ENCODE assay signal across 8 cellular contexts in genomic region chr19:57465680-57466381, GRCh38. TPM values are rescaled to one million over a fixed set of nuclear protein-coding genes. Genes with fewer than 3 reads are reported as not detected.
DNase-seq lines count a peak whose midpoint lies in the region; ATAC-seq and TF ChIP-seq lines count a peak whose summit lies in the region.

No MANE protein-coding gene starts in this region.

- H3K36me3 ChIP-seq in left ventricle myocardium inferior (peaks cover 57% of the 10 kb centered on the region), thyroid gland (peaks cover 0 to 5% of the 10 kb centered on the region in 2 donors)

- H3K9me3 Mint-ChIP-seq in HFFc6 (peaks cover 23% of the 10 kb centered on the region), osteocyte (ENCODE audit: unreplicated experiment) (peaks cover 64% of the 10 kb centered on the region)

- H3K4me1 Mint-ChIP-seq in HFFc6 (ENCODE audit: low read depth): no peaks in the 10 kb centered on the region
- H3K4me1 Mint-ChIP-seq in osteocyte (ENCODE audit: unreplicated experiment): no peaks in the 10 kb centered on the region

- no peak for TF ChIP-seq POLR2A in thyroid gland (IDR thresholded peaks at IDR 0.05)

- H3K4me1 ChIP-seq in left ventricle myocardium inferior (peaks cover 27% of the 10 kb centered on the region), thyroid gland (no peaks in the 10 kb centered on the region)

- peak; percentile 82 for TF ChIP-seq CTCF in HFFc6 (IDR thresholded peaks at IDR 0.05)
- peak; percentile 61 for TF ChIP-seq CTCF in left ventricle myocardium inferior (IDR thresholded peaks at IDR 0.05; ENCODE audit: borderline replicate concordance)
- no peak for TF ChIP-seq CTCF in thyroid gland (IDR thresholded peaks at IDR 0.05)
- TF ChIP-seq CTCF in osteocyte (IDR thresholded peaks at IDR 0.05): no peak

- H3K27me3 ChIP-seq in left ventricle myocardium inferior (ENCODE audit: low read depth) (no peaks in the 10 kb centered on the region), thyroid gland (no peaks in the 10 kb centered on the region)

- H3K4me3 ChIP-seq in left ventricle myocardium inferior: no peak overlapping the region
- no peak overlapping the region for H3K4me3 ChIP-seq in thyroid gland (replicated peaks in 1 of 3)

- intact Hi-C loops in left ventricle myocardium inferior (cut with micrococcal nuclease) (no loop called here), thyroid gland (cut with DNase I) (no loop called here)

- no peak for ATAC-seq in GM21529 (IDR thresholded peaks at IDR 0.05; ENCODE audit: unreplicated experiment)

- H3K9me3 ChIP-seq in left ventricle myocardium inferior (replicated peaks) (peaks cover 100% of the 10 kb centered on the region), thyroid gland (no peaks in the 10 kb centered on the region)

- H3K36me3 Mint-ChIP-seq in HFFc6 (ENCODE audit: low read depth) (peaks cover 25% of the 10 kb centered on the region), osteocyte (ENCODE audit: unreplicated experiment) (peaks cover 48% of the 10 kb centered on the region)

- H3K27me3 Mint-ChIP-seq in HFFc6 (ENCODE audit: insufficient read depth): no peaks in the 10 kb centered on the region
- no peaks in the 10 kb centered on the region for H3K27me3 Mint-ChIP-seq in osteocyte (ENCODE audit: unreplicated experiment)

- H3K4me3 Mint-ChIP-seq in HFFc6 (no peak overlapping the region), osteocyte (ENCODE audit: unreplicated experiment) (no peak overlapping the region)

- WGBS in thyroid gland, 2 donors: 95% methylated on average over 5 of the region's 5 CpGs

- DNase-seq in Caki2 (ENCODE audit: low read depth) (peak; percentile 25), HFFc6 (peak; percentile 50), T follicular helper cell (ENCODE audit: low read depth) (peak; percentile 6), left ventricle myocardium inferior (no peak), thyroid gland (no peak), osteocyte (ENCODE audit: extremely low spot score, unreplicated experiment) (no peak), middle frontal gyrus (ENCODE audit: extremely low spot score, low spot score) (no peak)

- H3K27ac Mint-ChIP-seq in HFFc6: no peak overlapping the region
- no peak overlapping the region for H3K27ac Mint-ChIP-seq in osteocyte (ENCODE audit: unreplicated experiment)

- H3K27ac ChIP-seq in left ventricle myocardium inferior (replicated peaks) (peak overlapping the region; percentile 81), thyroid gland (no peak overlapping the region)

- in situ Hi-C loops in Caki2 (cut with HindIII; ENCODE audit: low pct_unique_long_range_greater_than_20kb, low sequenced_read_pairs): no loop called here

RNA-seq across cellular contexts. Expression of gene VN1R1, which starts 8.9 kb away (rescaled TPM):
- not detected in 2 replicates for total RNA-seq in Caki2 (2014; rRNA removed; shearing (Covaris generic); ENCODE audit: low replicate concordance)
- under 1 TPM; 0.12 to 0.46 (median 0.17) TPM for total RNA-seq in HFFc6 (2021; fragmentation: NEBNext Ultra II Directional; extraction: Animal tissue kit (Norgen Biotek cat#: 25700))
- total RNA-seq in left ventricle myocardium inferior: 3.3 TPM
- 1 to 10 TPM; 1.9 to 5.5 (median 3.0) TPM for total RNA-seq in thyroid gland
- 0.62 and 0.68 TPM in 2 replicates for total RNA-seq in osteocyte

RNA-seq across cellular contexts. Expression of gene ZNF772, which starts 11.5 kb away (rescaled TPM):
- total RNA-seq in Caki2 (2014; rRNA removed; shearing (Covaris generic); ENCODE audit: low replicate concordance): 13.1 and 14.0 TPM in 2 replicates
- 1 to 10 TPM; 2.3 to 5.9 (median 4.7) TPM for total RNA-seq in HFFc6 (2021; fragmentation: NEBNext Ultra II Directional; extraction: Animal tissue kit (Norgen Biotek cat#: 25700))
- total RNA-seq in left ventricle myocardium inferior (22.6 TPM), thyroid gland (10 to 100 TPM; 30.9 to 46.2 (median 41.0) TPM), osteocyte (10.4 and 10.8 TPM in 2 replicates)

RNA-seq across cellular contexts. Expression of gene ZNF419, which starts 21.7 kb away (rescaled TPM):
- total RNA-seq in Caki2 (2014; rRNA removed; shearing (Covaris generic); ENCODE audit: low replicate concordance): 11.7 and 22.1 TPM in 2 replicates
- total RNA-seq in HFFc6 (2021; fragmentation: NEBNext Ultra II Directional; extraction: Animal tissue kit (Norgen Biotek cat#: 25700)): 10 to 100 TPM in 2 of 6 experiments, 1 to 10 TPM in 4; 6.3 to 10.6 (median 7.3) TPM
- total RNA-seq in left ventricle myocardium inferior (9.0 TPM), thyroid gland (10 to 100 TPM; 10.5 to 21.3 (median 17.0) TPM), osteocyte (11.8 and 13.5 TPM in 2 replicates)

RNA-seq across cellular contexts. Expression of gene ZNF749, which starts 30.7 kb away (rescaled TPM):
- total RNA-seq in Caki2 (2014; rRNA removed; shearing (Covaris generic); ENCODE audit: low replicate concordance): 17.8 and 20.7 TPM in 2 replicates
- total RNA-seq in HFFc6 (2021; fragmentation: NEBNext Ultra II Directional; extraction: Animal tissue kit (Norgen Biotek cat#: 25700)): 1 to 10 TPM; 4.8 to 8.0 (median 6.6) TPM
- total RNA-seq in left ventricle myocardium inferior (3.4 TPM), thyroid gland (10 to 100 TPM in 2 of 4 donors, 1 to 10 TPM in 2; 9.9 to 13.7 (median 10.7) TPM), osteocyte (9.4 and 9.5 TPM in 2 replicates)

RNA-seq across cellular contexts. Expression of gene ZNF773, which starts 33.9 kb away (rescaled TPM):
- 10.6 and 12.5 TPM in 2 replicates for total RNA-seq in Caki2 (2014; rRNA removed; shearing (Covaris generic); ENCODE audit: low replicate concordance)
- total RNA-seq in HFFc6 (2021; fragmentation: NEBNext Ultra II Directional; extraction: Animal tissue kit (Norgen Biotek cat#: 25700)): 1 to 10 TPM; 5.7 to 8.0 (median 6.8) TPM
- 4.1 TPM for total RNA-seq in left ventricle myocardium inferior
- total RNA-seq in thyroid gland: 10 to 100 TPM; 16.1 to 23.8 (median 19.6) TPM
- 7.4 and 8.4 TPM in 2 replicates for total RNA-seq in osteocyte

Comparison
In these comparisons a context has a peak if more than half of its experiments do, and no peak if none do; other contexts are left out.
1. DNase-seq: peak in Caki2 (single experiment), HFFc6 (single experiment) and T follicular helper cell (single experiment); none in left ventricle myocardium inferior (single experiment), thyroid gland (0 of 2), osteocyte (single experiment) and middle frontal gyrus (single experiment).
2. CTCF ChIP-seq: peak in HFFc6 (single experiment) and left ventricle myocardium inferior (single experiment); none in thyroid gland (0 of 6) and osteocyte (single experiment).